In the genomic region with DNA sequence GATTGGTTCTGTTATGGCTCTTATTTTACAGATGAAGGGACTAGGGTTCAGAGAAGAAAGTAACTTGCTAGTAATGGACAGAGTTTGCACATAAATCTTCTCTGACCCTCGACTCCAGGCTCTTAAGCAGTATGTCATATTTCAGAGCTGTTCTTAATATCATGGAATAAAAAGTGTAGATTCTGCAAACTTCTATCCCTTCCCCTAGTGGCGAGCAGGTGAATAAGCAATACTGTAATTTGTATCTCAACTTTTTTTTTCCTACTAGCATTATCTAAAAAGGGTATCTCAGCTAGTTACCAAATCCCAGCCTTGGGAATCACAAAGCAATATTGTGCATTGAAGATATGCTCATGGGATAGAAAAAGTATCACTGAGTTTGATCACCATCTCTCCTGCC, we compare ENCODE assay signal across 12 cellular contexts.
DNase-seq lines count a peak whose midpoint lies in the region; ATAC-seq and TF ChIP-seq lines count a peak whose summit lies in the region.
"Had no signal": no experiment of that assay in that cellular context is flagged by ENCODE, and none has a peak within 500 bp of the region (broad histone marks: within the 10 kb centered on the region; RNA-seq: fewer than 3 reads in every experiment).

No MANE protein-coding gene starts in this region.

- H3K36me3 ChIP-seq in adipocyte (ENCODE audit: control insufficient read depth, insufficient read depth, low read length, severe bottlenecking) = no peaks in the 10 kb centered on the region
- H3K36me3 ChIP-seq in sigmoid colon = no peaks in the 10 kb centered on the region
- H3K36me3 ChIP-seq: right atrium auricular region had no signal

- H3K4me3 ChIP-seq in adipocyte (ENCODE audit: low read length) (no peak overlapping the region), sigmoid colon (no peak overlapping the region)
- H3K4me3 ChIP-seq: right atrium auricular region, SK-N-MC had no signal

- DNase-seq in HPDE6-E6E7 (ENCODE audit: extremely low spot score) = peak; percentile 4
- DNase-seq in adipocyte (ENCODE audit: low read depth) = peak; percentile 5
- DNase-seq in iris pigment epithelial cell (ENCODE audit: low read depth) = peak; percentile 14
- no peak for DNase-seq in sigmoid colon
- no peak for DNase-seq in AG20443 (ENCODE audit: low spot score)
- DNase-seq: CD4-positive, CD25-positive, alpha-beta regulatory T cell; NCI-H748 treated with DMSO at 0.1 percent for 48 hours had no signal

- WGBS in sigmoid colon, 2 donors = 40 to 54% methylated on average over 2 of the region's 2 CpGs

- TF ChIP-seq CTCF in C4-2B (conservative IDR thresholded peaks at IDR 0.05) (peak; percentile 54), sigmoid colon (IDR thresholded peaks at IDR 0.05) (no peak)

- TF ChIP-seq EP300 in sigmoid colon (IDR thresholded peaks at IDR 0.05) = no peak

- H3K4me1 ChIP-seq in adipocyte (ENCODE audit: control insufficient read depth, insufficient read depth, low read length) (no peaks in the 10 kb centered on the region), sigmoid colon (no peaks in the 10 kb centered on the region)
- H3K4me1 ChIP-seq: right atrium auricular region had no signal

- ATAC-seq in GM19463 (IDR thresholded peaks at IDR 0.05; ENCODE audit: unreplicated experiment) = no peak
- no peak for ATAC-seq in HG02588 (IDR thresholded peaks at IDR 0.05; ENCODE audit: unreplicated experiment)

- H3K9me3 ChIP-seq in adipocyte (ENCODE audit: control insufficient read depth, low read length) (peaks cover 9% of the 10 kb centered on the region), sigmoid colon (peaks cover 0 to 8% (median 0%) of the 10 kb centered on the region in 4 donors)

- no peak overlapping the region for H3K9ac ChIP-seq in adipocyte (ENCODE audit: low read length)

- peaks cover 13% of the 10 kb centered on the region for H3K27me3 ChIP-seq in adipocyte (replicated peaks; ENCODE audit: control insufficient read depth, insufficient read depth, low read length)
- H3K27me3 ChIP-seq in sigmoid colon = no peaks in the 10 kb centered on the region
- H3K27me3 ChIP-seq: right atrium auricular region had no signal

- H3K27ac ChIP-seq in C4-2B (no peak overlapping the region), sigmoid colon (no peak overlapping the region)
- H3K27ac ChIP-seq: right atrium auricular region, SK-N-MC had no signal

- intact Hi-C loops in sigmoid colon (cut with DNase I) = no loop called here

- no peak for TF ChIP-seq POLR2A in sigmoid colon (IDR thresholded peaks at IDR 0.05)

Comparison
In these comparisons a context has a peak if more than half of its experiments do, and no peak if none do; other contexts are left out.
1. DNase-seq: peak in HPDE6-E6E7 (single experiment), adipocyte (single experiment) and iris pigment epithelial cell (single experiment); none in sigmoid colon (single experiment) and AG20443 (single experiment).